ENCODE assay signal across 8 cellular contexts in genomic region chr1:192516776-192517297, GRCh38. TPM values are rescaled to one million over a fixed set of nuclear protein-coding genes. Genes with fewer than 3 reads are reported as not detected.
DNase-seq lines count a peak whose midpoint lies in the region; ATAC-seq and TF ChIP-seq lines count a peak whose summit lies in the region.

No MANE protein-coding gene starts in this region.

- no peaks in the 10 kb centered on the region for H3K27me3 ChIP-seq in upper lobe of left lung

- H3K36me3 Mint-ChIP-seq in activated T-helper 1 cell treated with anti-CD3 and anti-CD28 coated beads, Interleukin-12 subunit alpha, Interleukin-12 subunit beta, Interleukin-2, Interleukin-4 antibody, amounts not matched to agents 30 ng/mL and 10 ng/mL and 1 ng/mL, durations not matched to agents 14 hours and 24 hours and 36 hours (ENCODE audit: low read depth) = peaks cover 2% of the 10 kb centered on the region

- intact Hi-C loops in activated T-helper 1 cell treated with anti-CD3 and anti-CD28 coated beads, Interleukin-12 subunit alpha, Interleukin-12 subunit beta, Interleukin-2, Interleukin-4 antibody, amounts not matched to agents 30 ng/mL and 10 ng/mL and 1 ng/mL, durations not matched to agents 14 hours and 24 hours and 36 hours (cut with micrococcal nuclease) = loop anchor here (1.0 to 5.0 kb wide), 11 partner anchors 14 to 1020 kb away; partner anchors contain the start of genes CDC73 and RGS1
- intact Hi-C loops in posterior vena cava (cut with DNase I) = no loop called here

- peak in 2 of 4 donors; percentile 3 to 18 for TF ChIP-seq EP300 in upper lobe of left lung (IDR thresholded peaks at IDR 0.05)

- H3K36me3 ChIP-seq in upper lobe of left lung = no peaks in the 10 kb centered on the region

- peak overlapping the region; percentile 92 for H3K27ac Mint-ChIP-seq in activated T-helper 1 cell treated with anti-CD3 and anti-CD28 coated beads, Interleukin-12 subunit alpha, Interleukin-12 subunit beta, Interleukin-2, Interleukin-4 antibody, amounts not matched to agents 30 ng/mL and 10 ng/mL and 1 ng/mL, durations not matched to agents 14 hours and 24 hours and 36 hours

- peaks cover 4% of the 10 kb centered on the region for H3K27me3 Mint-ChIP-seq in activated T-helper 1 cell treated with anti-CD3 and anti-CD28 coated beads, Interleukin-12 subunit alpha, Interleukin-12 subunit beta, Interleukin-2, Interleukin-4 antibody, amounts not matched to agents 30 ng/mL and 10 ng/mL and 1 ng/mL, durations not matched to agents 14 hours and 24 hours and 36 hours (ENCODE audit: insufficient read depth)

- H3K4me1 Mint-ChIP-seq in activated T-helper 1 cell treated with anti-CD3 and anti-CD28 coated beads, Interleukin-12 subunit alpha, Interleukin-12 subunit beta, Interleukin-2, Interleukin-4 antibody, amounts not matched to agents 30 ng/mL and 10 ng/mL and 1 ng/mL, durations not matched to agents 14 hours and 24 hours and 36 hours (ENCODE audit: low read depth) = peaks cover 58% of the 10 kb centered on the region

- no peak overlapping the region for H3K4me3 ChIP-seq in upper lobe of left lung

- ATAC-seq in GM18519 (IDR thresholded peaks at IDR 0.05; ENCODE audit: low FRiP score, unreplicated experiment) (peak; percentile 97), HG02763 (IDR thresholded peaks at IDR 0.05; ENCODE audit: unreplicated experiment) (peak; percentile 97), upper lobe of left lung (ENCODE audit: low FRiP score in 2 of 2) (peak; percentile 72 to 86)

- H3K27ac ChIP-seq in upper lobe of left lung = peak overlapping the region in 2 of 4 donors; percentile 43 to 56

- DNase-seq in NOMO-1 (lab: John Stamatoyannopoulos, UW; ENCODE audit: unreplicated experiment in 2 of 2) (peak; percentile 88 to 98), midbrain (lab: John Stamatoyannopoulos, UW) (peak; percentile 24), upper lobe of left lung (peak in 1 of 2 donors; percentile 45), DMS 273 (lab: John Stamatoyannopoulos, UW; ENCODE audit: unreplicated experiment) (no peak), posterior vena cava (ENCODE audit: low spot score) (no peak)
- peak; percentile 67 for DNase-seq in activated T-helper 1 cell treated with anti-CD3 and anti-CD28 coated beads, Interleukin-12 subunit alpha, Interleukin-12 subunit beta, Interleukin-2, Interleukin-4 antibody, amounts not matched to agents 30 ng/mL and 10 ng/mL and 1 ng/mL, durations not matched to agents 14 hours and 24 hours and 36 hours (ENCODE audit: low spot score)

- H3K4me3 Mint-ChIP-seq in activated T-helper 1 cell treated with anti-CD3 and anti-CD28 coated beads, Interleukin-12 subunit alpha, Interleukin-12 subunit beta, Interleukin-2, Interleukin-4 antibody, amounts not matched to agents 30 ng/mL and 10 ng/mL and 1 ng/mL, durations not matched to agents 14 hours and 24 hours and 36 hours = peak overlapping the region; percentile 79

- no peaks in the 10 kb centered on the region for H3K9me3 ChIP-seq in upper lobe of left lung

- H3K9me3 Mint-ChIP-seq in activated T-helper 1 cell treated with anti-CD3 and anti-CD28 coated beads, Interleukin-12 subunit alpha, Interleukin-12 subunit beta, Interleukin-2, Interleukin-4 antibody, amounts not matched to agents 30 ng/mL and 10 ng/mL and 1 ng/mL, durations not matched to agents 14 hours and 24 hours and 36 hours = no peaks in the 10 kb centered on the region

- WGBS in upper lobe of left lung, 2 donors = 42 to 56% methylated on average over 11 of the region's 11 CpGs

- peaks cover 0 to 4% (median 0%) of the 10 kb centered on the region in 4 donors for H3K4me1 ChIP-seq in upper lobe of left lung

- peak in 1 of 4 donors; percentile 10 for TF ChIP-seq POLR2A in upper lobe of left lung (IDR thresholded peaks at IDR 0.05)

- TF ChIP-seq CTCF in upper lobe of left lung (IDR thresholded peaks at IDR 0.05) = no peak

RNA-seq across cellular contexts. Expression of gene RGS1, which starts 58.7 kb away (rescaled TPM):
- 11.8 and 12.0 TPM in 2 replicates for total RNA-seq in activated T-helper 1 cell treated with anti-CD3 and anti-CD28 coated beads, Interleukin-12 subunit alpha, Interleukin-12 subunit beta, Interleukin-2, Interleukin-4 antibody, amounts not matched to agents 30 ng/mL and 10 ng/mL and 1 ng/mL, durations not matched to agents 14 hours and 24 hours and 36 hours
- 10 to 100 TPM; 30.1 to 96.0 (median 48.5) TPM for total RNA-seq in upper lobe of left lung
- total RNA-seq in posterior vena cava = 10 to 100 TPM; 13.0 to 32.0 TPM

Comparison
In these comparisons a context has a peak if more than half of its experiments do, and no peak if none do; other contexts are left out.
1. DNase-seq: peak in NOMO-1 (2 of 2), activated T-helper 1 cell treated with anti-CD3 and anti-CD28 coated beads, Interleukin-12 subunit alpha, Interleukin-12 subunit beta, Interleukin-2, Interleukin-4 antibody, amounts not matched to agents 30 ng/mL and 10 ng/mL and 1 ng/mL, durations not matched to agents 14 hours and 24 hours and 36 hours (single experiment) and midbrain (single experiment); none in DMS 273 (single experiment) and posterior vena cava (single experiment).
2. Peak in every context shown above with its lines, with median percentiles within 50 percentile points of each other: ATAC-seq.